Comparison of ENCODE assay signal across 18 cellular contexts in the genomic region with DNA sequence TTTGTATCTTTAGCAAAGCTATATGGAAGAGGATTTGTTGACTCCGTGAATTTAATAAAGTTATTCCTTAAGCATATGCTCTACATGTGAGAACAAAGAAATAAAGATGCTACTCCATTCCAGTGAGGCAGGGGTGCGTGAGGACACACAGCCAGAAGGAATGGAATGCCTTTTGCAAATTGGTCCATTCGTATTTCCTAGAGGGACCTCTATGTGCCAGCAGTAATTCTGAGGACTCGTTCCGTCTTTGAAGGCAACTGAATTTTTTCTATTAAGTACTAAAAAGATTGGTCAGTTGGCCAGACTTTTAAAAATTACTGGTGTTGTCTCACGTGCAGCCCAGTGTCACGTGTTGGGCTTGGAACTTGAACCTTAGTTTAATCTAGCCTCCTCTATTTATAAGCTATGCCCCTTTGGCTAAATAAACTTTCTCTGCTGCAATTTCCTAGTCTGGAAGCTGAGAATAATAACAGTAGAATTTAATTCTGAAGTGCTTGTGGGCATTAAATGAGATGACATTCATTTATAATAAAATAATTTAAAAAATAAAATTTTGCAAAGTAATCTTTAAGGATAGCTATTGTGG. TPM values are rescaled to one million over a fixed set of nuclear protein-coding genes. Genes with fewer than 3 reads are reported as not detected.
DNase-seq lines count a peak whose midpoint lies in the region; ATAC-seq, FAIRE-seq and TF ChIP-seq lines count a peak whose summit lies in the region.
"Had no signal": no experiment of that assay in that cellular context is flagged by ENCODE, and none has a peak within 500 bp of the region (broad histone marks: within the 10 kb centered on the region; RNA-seq: fewer than 3 reads in every experiment).

No MANE protein-coding gene starts in this region.

- no peak overlapping the region for H3K4me3 Mint-ChIP-seq in Caco-2 (ENCODE audit: unreplicated experiment)
- H3K4me3 Mint-ChIP-seq: CD8-positive, alpha-beta memory T cell had no signal

- H3K27me3 ChIP-seq in IMR-90 (ENCODE audit: control insufficient read depth, insufficient read depth, low read length) = no peaks in the 10 kb centered on the region
- H3K27me3 ChIP-seq in fibroblast of lung (ENCODE audit: control insufficient read depth, insufficient read depth, low read length) = no peaks in the 10 kb centered on the region
- no peaks in the 10 kb centered on the region for H3K27me3 ChIP-seq in sigmoid colon
- H3K27me3 ChIP-seq in Caco-2 (replicated peaks; ENCODE audit: control insufficient read depth, insufficient read depth, low read length) = no peaks in the 10 kb centered on the region
- H3K27me3 ChIP-seq: BLaER1 treated with 17β-estradiol and CSF1 and Interleukin-3, amounts not matched to agents 10 nM and 100 nM had no signal

- TF ChIP-seq RAD21 in A549 (conservative IDR thresholded peaks at IDR 0.05 in 1 of 2, IDR thresholded peaks at IDR 0.05 in 1 of 2) (no peak), IMR-90 (IDR thresholded peaks at IDR 0.05; ENCODE audit: low read length) (no peak)

- WGBS in A549 (ENCODE audit: missing lambda C conversion rate) = 82% methylated on average over 7 of the region's 7 CpGs
- 60% methylated on average over 4 of the region's 7 CpGs; no CpG with 5 or more reads in 1 of the 2 experiments for WGBS in IMR-90 (ENCODE audit: extremely low coverage in 2 of 2, insufficient read length in 1 of 2), 2 experiments
- 75 to 79% methylated on average over 7 of the region's 7 CpGs for WGBS in sigmoid colon, 2 donors

- peaks cover 95% of the 10 kb centered on the region for H3K79me2 ChIP-seq in fibroblast of lung (ENCODE audit: control insufficient read depth, insufficient read depth, low read length)

- H3K9me3 Mint-ChIP-seq in Caco-2 (ENCODE audit: unreplicated experiment) = no peaks in the 10 kb centered on the region
- H3K9me3 Mint-ChIP-seq: CD8-positive, alpha-beta memory T cell had no signal

- H3K4me1 Mint-ChIP-seq in Caco-2 (ENCODE audit: low read depth, unreplicated experiment) = peaks cover 9% of the 10 kb centered on the region
- H3K4me1 Mint-ChIP-seq: CD8-positive, alpha-beta memory T cell had no signal

- H3K27ac Mint-ChIP-seq in Caco-2 (ENCODE audit: unreplicated experiment) = no peak overlapping the region
- H3K27ac Mint-ChIP-seq: CD8-positive, alpha-beta memory T cell had no signal

- in situ Hi-C loops in IMR-90 (cut with MboI; ENCODE audit: low sequenced_read_pairs) = no loop called here

- H2BK15ac ChIP-seq in IMR-90 (ENCODE audit: low read depth, low read length) = no peak overlapping the region

- no peak for DNase-seq in A549 (ENCODE audit: low read depth in 1 of 2, low spot score in 1 of 2)
- peak; percentile 48 for DNase-seq in IMR-90
- peak in 1 of 2 donors; percentile 55 for DNase-seq in fibroblast of lung (ENCODE audit: low read depth in 2 of 2)
- peak; percentile 25 for DNase-seq in renal cortical epithelial cell (ENCODE audit: low read depth)
- no peak for DNase-seq in sigmoid colon
- no peak for DNase-seq in inferior parietal cortex (ENCODE audit: extremely low spot score)
- DNase-seq in Caco-2 = no peak
- DNase-seq: CD8-positive, alpha-beta memory T cell; DND-41; GDM1; GOT3; KG1; NCI-H146; NCI-H748 treated with DMSO at 0.1 percent for 48 hours; PC-3 had no signal

- no peaks in the 10 kb centered on the region for H3K9me3 ChIP-seq in A549
- H3K9me3 ChIP-seq in IMR-90 (ENCODE audit: control insufficient read depth, insufficient read depth, low read length) = no peaks in the 10 kb centered on the region
- no peaks in the 10 kb centered on the region for H3K9me3 ChIP-seq in fibroblast of lung (ENCODE audit: control insufficient read depth, insufficient read depth, low read depth, low read length)
- no peaks in the 10 kb centered on the region for H3K9me3 ChIP-seq in sigmoid colon
- H3K9me3 ChIP-seq in Caco-2 = no peaks in the 10 kb centered on the region
- H3K9me3 ChIP-seq: BLaER1 treated with 17β-estradiol and CSF1 and Interleukin-3, amounts not matched to agents 10 nM and 100 nM had no signal

- H3K4me3 ChIP-seq in A549 (no peak overlapping the region), IMR-90 (ENCODE audit: insufficient read depth, low read depth, low read length) (no peak overlapping the region), fibroblast of lung (replicated peaks in 1 of 4; ENCODE audit: control extremely low read depth in 1 of 4, insufficient read depth in 1 of 4, low read depth in 3 of 4, low read length in 4 of 4) (no peak overlapping the region), sigmoid colon (no peak overlapping the region), Caco-2 (ENCODE audit: low read depth, low read length) (no peak overlapping the region)
- H3K4me3 ChIP-seq: BLaER1 treated with 17β-estradiol and CSF1 and Interleukin-3, amounts not matched to agents 10 nM and 100 nM; GM12878 had no signal

- no peak overlapping the region for H4K5ac ChIP-seq in IMR-90 (ENCODE audit: low read depth, low read length)

- POLR2A ChIA-PET in A549 (lab: Yijun Ruan, JAX) (no interaction called here), IMR-90 (lab: Charles Lee; ENCODE audit: unreplicated experiment) (interaction anchor here (0.6 kb wide), 1 partner anchor 12 kb away, joined by 3 read pairs; no protein-coding TSS in a partner anchor), Caco-2 (lab: Charles Lee) (no interaction called here)

- H2AK5ac ChIP-seq in IMR-90 (ENCODE audit: low read depth, low read length) = no peak overlapping the region

- H3K27ac ChIP-seq in A549 = no peak overlapping the region
- peak overlapping the region; percentile 71; the same call in 1 of the 2 replicates for H3K27ac ChIP-seq in IMR-90 (ENCODE audit: insufficient read depth, low read length)
- H3K27ac ChIP-seq in fibroblast of lung (ENCODE audit: insufficient read depth, low read length) = peak overlapping the region; percentile 4
- peak overlapping the region in 2 of 4 donors; percentile 50 to 83 for H3K27ac ChIP-seq in sigmoid colon
- H3K27ac ChIP-seq: BLaER1 treated with 17β-estradiol and CSF1 and Interleukin-3, amounts not matched to agents 10 nM and 100 nM had no signal

- peak overlapping the region; percentile 21; the same call in 2 of the 3 replicates for H3K4me2 ChIP-seq in A549
- peak overlapping the region; percentile 67 for H3K4me2 ChIP-seq in IMR-90 (ENCODE audit: low read depth, low read length)
- H3K4me2 ChIP-seq in fibroblast of lung (ENCODE audit: extremely low read depth, insufficient read depth, low read length) = peak overlapping the region; percentile 18
- H3K4me2 ChIP-seq: BLaER1 treated with 17β-estradiol and CSF1 and Interleukin-3, amounts not matched to agents 10 nM and 100 nM had no signal

- TF ChIP-seq EP300 in A549 (IDR thresholded peaks at IDR 0.05) (no peak), sigmoid colon (IDR thresholded peaks at IDR 0.05) (no peak)

- no peak overlapping the region for H2AK9ac ChIP-seq in IMR-90 (replicated peaks; ENCODE audit: low read depth, low read length, poor library complexity)

- no peak for TF ChIP-seq POLR2A in A549 (IDR thresholded peaks at IDR 0.05; ENCODE audit: low read length)
- no peak for TF ChIP-seq POLR2A in IMR-90 (IDR thresholded peaks at IDR 0.05; ENCODE audit: low read depth, low read length)
- TF ChIP-seq POLR2A in sigmoid colon (IDR thresholded peaks at IDR 0.05) = no peak

- peak overlapping the region in 1 of 2 experiments; percentile 34; a peak in 1 of 4 replicates for H4K8ac ChIP-seq in IMR-90 (ENCODE audit: low read depth in 2 of 2, low read length in 2 of 2)

- H3K36me3 ChIP-seq in IMR-90 (ENCODE audit: control insufficient read depth, insufficient read depth, low read length) = peaks cover 27% of the 10 kb centered on the region
- H3K36me3 ChIP-seq in fibroblast of lung (ENCODE audit: control insufficient read depth, insufficient read depth, low read length) = peaks cover 4% of the 10 kb centered on the region
- H3K36me3 ChIP-seq in sigmoid colon = no peaks in the 10 kb centered on the region
- H3K36me3 ChIP-seq in Caco-2 (ENCODE audit: control insufficient read depth, insufficient read depth, low read length) = no peaks in the 10 kb centered on the region

- CTCF ChIA-PET in A549 (lab: Yijun Ruan, JAX) = interaction anchor here (0.7 to 2.4 kb wide), 5 partner anchors 10 to 228 kb away, joined by 3 to 8 read pairs (median 5); no protein-coding TSS in a partner anchor
- CTCF ChIA-PET in IMR-90 (lab: Yijun Ruan, JAX) = interaction anchor here (0.6 to 1.7 kb wide), 3 partner anchors 9 to 229 kb away, joined by 3 read pairs; no protein-coding TSS in a partner anchor
- CTCF ChIA-PET in Caco-2 (lab: Charles Lee) = no interaction called here

- H2BK20ac ChIP-seq in IMR-90 (ENCODE audit: low read depth, low read length) = peak overlapping the region; percentile 57; the same call in 1 of the 2 replicates

- peak overlapping the region; percentile 62; the same call in 1 of the 2 replicates for H3K4ac ChIP-seq in IMR-90 (ENCODE audit: low read depth, low read length)

- peak overlapping the region; percentile 62 for H3K18ac ChIP-seq in IMR-90 (ENCODE audit: low read depth, low read length)

- H4K91ac ChIP-seq in IMR-90 (ENCODE audit: insufficient read depth, low read depth, low read length) = no peak overlapping the region

- no TSS peak for BruUV-seq in IMR-90 (replicated peaks; lab: Mats Ljungman, UMichigan)
- BruUV-seq in Caco-2 (replicated peaks; lab: Mats Ljungman, UMichigan) = no TSS peak

- H4K20me1 ChIP-seq in IMR-90 (ENCODE audit: insufficient read depth, low read length) (peaks cover 98% of the 10 kb centered on the region), fibroblast of lung (ENCODE audit: control insufficient read depth, extremely low read depth, insufficient read depth, low read length) (no peaks in the 10 kb centered on the region)

- H2BK120ac ChIP-seq in IMR-90 (ENCODE audit: low read depth, low read length) = peak overlapping the region; percentile 53; the same call in 1 of the 2 replicates

- H3K14ac ChIP-seq in IMR-90 (replicated peaks; ENCODE audit: low read depth, low read length) = 0 out of 2 replicates have a peak overlapping the region, but pooled peaks have one; percentile 41

- H2AFZ ChIP-seq in IMR-90 (replicated peaks; ENCODE audit: low read length, poor library complexity) (no peak overlapping the region), fibroblast of lung (ENCODE audit: low read length) (no peak overlapping the region)

- peak overlapping the region; percentile 90 for H3K23ac ChIP-seq in IMR-90 (ENCODE audit: low read depth, low read length)

- dilution Hi-C loops in IMR-90 (cut with HindIII; ENCODE audit: low sequenced_read_pairs, unreplicated experiment) = no loop called here

- no peak for FAIRE-seq in A549 (lab: Jason Lieb, UNC)
- FAIRE-seq: GM12878 had no signal

- peaks cover 26% of the 10 kb centered on the region for H3K36me3 Mint-ChIP-seq in Caco-2 (ENCODE audit: insufficient read depth, unreplicated experiment)
- H3K36me3 Mint-ChIP-seq: CD8-positive, alpha-beta memory T cell had no signal

- ATAC-seq in A549 (no peak), IMR-90 (ENCODE audit: low read depth) (peak; percentile 13; the same call in 1 of the 2 replicates), GM21825 (IDR thresholded peaks at IDR 0.05; ENCODE audit: unreplicated experiment) (no peak)
- ATAC-seq: GM12878, PC-3 had no signal

- no peak overlapping the region for H3K56ac ChIP-seq in IMR-90 (ENCODE audit: extremely low read depth, insufficient read depth, low read length)

- H2BK5ac ChIP-seq in IMR-90 (ENCODE audit: low read depth, low read length, poor library complexity, severe bottlenecking) = peak overlapping the region; percentile 76

- H3K9ac ChIP-seq in IMR-90 (ENCODE audit: low read depth, low read length) = no peak overlapping the region
- no peak overlapping the region for H3K9ac ChIP-seq in fibroblast of lung (ENCODE audit: insufficient read depth, low read length)
- H3K9ac ChIP-seq: BLaER1 treated with 17β-estradiol and CSF1 and Interleukin-3, amounts not matched to agents 10 nM and 100 nM had no signal

- no peaks in the 10 kb centered on the region for H3K27me3 Mint-ChIP-seq in Caco-2 (ENCODE audit: insufficient read depth, unreplicated experiment)

- peaks cover 52% of the 10 kb centered on the region for H3K4me1 ChIP-seq in A549
- peaks cover 37% of the 10 kb centered on the region for H3K4me1 ChIP-seq in IMR-90 (ENCODE audit: control insufficient read depth, insufficient read depth, low read length)
- H3K4me1 ChIP-seq in fibroblast of lung (ENCODE audit: control insufficient read depth, extremely low read depth, insufficient read depth, low read length) = peaks cover 7% of the 10 kb centered on the region
- peaks cover 0 to 45% (median 26%) of the 10 kb centered on the region in 4 donors for H3K4me1 ChIP-seq in sigmoid colon
- no peaks in the 10 kb centered on the region for H3K4me1 ChIP-seq in Caco-2

- intact Hi-C loops in IMR-90 (cut with micrococcal nuclease) = loop anchor here (1.0 kb wide), 1 partner anchor 9 kb away; no protein-coding TSS in a partner anchor
- intact Hi-C loops in sigmoid colon (cut with DNase I) = no loop called here
- intact Hi-C loops in Caco-2 (cut with micrococcal nuclease; ENCODE audit: unreplicated experiment) = no loop called here

- TF ChIP-seq CTCF in A549 (IDR thresholded peaks at IDR 0.05) (no peak), IMR-90 (conservative IDR thresholded peaks at IDR 0.05; ENCODE audit: low read depth, low read length) (no peak), fibroblast of lung (conservative IDR thresholded peaks at IDR 0.05 in 1 of 2, IDR thresholded peaks at IDR 0.05 in 1 of 2; ENCODE audit: low read depth in 1 of 2, low read length in 2 of 2) (no peak), sigmoid colon (IDR thresholded peaks at IDR 0.05) (no peak), Caco-2 (IDR thresholded peaks at IDR 0.05; ENCODE audit: insufficient read depth in 1 of 2, low read depth in 1 of 2, low read length in 1 of 2, severe bottlenecking in 1 of 2, unreplicated experiment in 1 of 2) (no peak)

- peaks cover 45% of the 10 kb centered on the region for H3K9me1 ChIP-seq in IMR-90 (ENCODE audit: insufficient read depth, low read length)

- H3K79me1 ChIP-seq in IMR-90 (ENCODE audit: low read depth in 1 of 2, low read length in 2 of 2) = peaks cover 0 to 63% of the 10 kb centered on the region in 2 experiments; a peak in 2 of 4 replicates

RNA-seq across cellular contexts. Expression of a gene that starts 13.9 kb away (rescaled TPM):
- polyA plus RNA-seq in A549 (2011; rRNA removed) (97.7 and 113 TPM in 2 replicates), A549 (2017; fragmentation: RNase III; extraction: RNeasy Plus Mini Kit Qiagen cat#74134 plus additional on column Dnase treatment) (71.9 to 76.7 TPM (median 75.3 TPM) in 3 replicates), IMR-90 (2012; rRNA removed) (191 and 221 TPM in 2 replicates), fibroblast of lung (98.7 and 128 TPM in 2 replicates), sigmoid colon (10 to 100 TPM in 2 of 3 donors, 1 to 10 TPM in 1; 6.7 to 17.6 (median 13.2) TPM)
- polyA plus RNA-seq in A549 (2012; cell fraction: cytosol; rRNA removed) = 65.8 and 66.3 TPM in 2 replicates
- polyA plus RNA-seq in A549 (2012; cell fraction: nucleus; rRNA removed) = 39.6 and 43.3 TPM in 2 replicates
- 168 and 240 TPM in 2 replicates for polyA minus RNA-seq in A549 (2011; rRNA and poly(A)+ RNA removed)
- total RNA-seq in IMR-90 (2012; rRNA removed) (267 and 361 TPM in 2 replicates), fibroblast of lung (82.7 and 125 TPM in 2 replicates), renal cortical epithelial cell (174 and 209 TPM in 2 replicates), sigmoid colon (10 to 100 TPM; 23.4 to 89.5 (median 53.4) TPM), Caco-2 (2022) (71.5 and 73.9 TPM in 2 replicates)
- 68.3 and 80.0 TPM in 2 replicates for polyA plus RNA-seq in IMR-90 (2012; cell fraction: cytosol; rRNA removed)
- polyA plus RNA-seq in IMR-90 (2012; cell fraction: nucleus; rRNA removed; ENCODE audit: low replicate concordance) = 60.2 and 146 TPM in 2 replicates
- polyA plus RNA-seq in fibroblast of lung (2012) = 98.4 and 101 TPM in 2 replicates
- 542 and 706 TPM in 2 replicates for polyA minus RNA-seq in fibroblast of lung (ENCODE audit: low replicate concordance)

Comparison
In these comparisons a context has a peak if more than half of its experiments do, and no peak if none do; other contexts are left out.
1. DNase-seq: peak in IMR-90 (single experiment) and renal cortical epithelial cell (single experiment); none in A549 (0 of 2), sigmoid colon (single experiment), inferior parietal cortex (single experiment) and Caco-2 (0 of 2).
2. H3K27ac ChIP-seq: peak in IMR-90 (single experiment) and fibroblast of lung (single experiment); none in A549 (0 of 2).
3. Peak in every context shown above with its lines, with median percentiles within 50 percentile points of each other: H3K4me2 ChIP-seq.